In the genomic region with DNA sequence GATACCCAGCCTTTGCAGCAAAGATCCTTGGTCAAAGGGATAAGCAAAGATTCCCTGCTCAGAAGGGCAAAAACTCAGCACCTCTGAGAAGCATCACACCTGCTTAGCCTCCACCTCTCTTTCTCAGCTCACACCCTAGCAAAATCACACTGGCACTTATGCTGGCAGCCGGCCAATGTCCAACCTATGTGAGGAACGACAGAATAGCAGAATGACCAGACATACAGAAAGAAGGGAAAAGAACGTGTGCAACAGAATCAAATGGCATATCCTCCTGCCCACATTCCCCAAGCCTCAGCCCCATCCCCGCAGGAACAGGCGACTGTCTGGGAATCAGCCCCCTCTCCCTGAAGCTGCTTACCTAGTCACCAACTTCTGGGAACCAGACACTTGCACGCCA, we compare ENCODE assay signal across 21 cellular contexts. TPM values are rescaled to one million over a fixed set of nuclear protein-coding genes. Genes with fewer than 3 reads are reported as not detected.
DNase-seq lines count a peak whose midpoint lies in the region; ATAC-seq, FAIRE-seq and TF ChIP-seq lines count a peak whose summit lies in the region.
"Had no signal": no experiment of that assay in that cellular context is flagged by ENCODE, and none has a peak within 500 bp of the region (broad histone marks: within the 10 kb centered on the region; RNA-seq: fewer than 3 reads in every experiment).

No MANE protein-coding gene starts in this region.

- H3K36me3 ChIP-seq in GM12878 (ENCODE audit: control insufficient read depth in 2 of 2, insufficient read depth in 2 of 2, low read length in 1 of 2) (no peaks in the 10 kb centered on the region), muscle layer of duodenum (ENCODE audit: control insufficient read depth in 1 of 2, insufficient read depth in 2 of 2, low read length in 2 of 2) (peaks cover 0 to 4% of the 10 kb centered on the region in 2 donors)
- H3K36me3 ChIP-seq: HAP-1 had no signal

- H3K4me3 ChIP-seq in HL-60 (replicated peaks; ENCODE audit: insufficient read depth, low read length): no peak overlapping the region
- no peak overlapping the region for H3K4me3 ChIP-seq in GM12878
- H3K4me3 ChIP-seq in muscle layer of duodenum (ENCODE audit: low read depth in 1 of 2, low read length in 2 of 2): no peak overlapping the region
- H3K4me3 ChIP-seq: HAP-1, smooth muscle cell had no signal

- TF ChIP-seq POLR2A in GM12878 (IDR thresholded peaks at IDR 0.05; ENCODE audit: low read depth, low read length): no peak

- H3K27me3 Mint-ChIP-seq in CD4-positive, alpha-beta T cell: no peaks in the 10 kb centered on the region
- H3K27me3 Mint-ChIP-seq: naive thymus-derived CD8-positive, alpha-beta T cell had no signal

- H3K4me1 ChIP-seq in GM12878 (ENCODE audit: control insufficient read depth, insufficient read depth, low read length): peaks cover 57% of the 10 kb centered on the region
- H3K4me1 ChIP-seq in muscle layer of duodenum (ENCODE audit: control insufficient read depth in 1 of 2, insufficient read depth in 2 of 2, low read length in 2 of 2): peaks cover 10 to 26% of the 10 kb centered on the region in 2 donors

- H3K27ac Mint-ChIP-seq in CD4-positive, alpha-beta T cell: peak overlapping the region; percentile 77

- DNase-seq in CD4-positive, alpha-beta T cell: no peak
- no peak for DNase-seq in HL-60 (ENCODE audit: low read depth in 1 of 2, low spot score in 1 of 2)
- DNase-seq in GM12878 (ENCODE audit: low read depth, low spot score): no peak
- DNase-seq in DMS53 treated with DMSO at 0.1 percent for 48 hours (lab: John Stamatoyannopoulos, UW; ENCODE audit: unreplicated experiment): no peak
- DNase-seq: activated CD8-positive, alpha-beta memory T cell treated with anti-CD3 and anti-CD28 coated beads, Interleukin-2, amount 50 U/mL, for 4 hours; activated gamma-delta T cell; DMS53; foreskin fibroblast; naive thymus-derived CD8-positive, alpha-beta T cell; NCI-H1436 treated with DMSO at 0.1 percent for 48 hours; NCI-H2227 treated with DMSO at 0.1 percent for 48 hours; SHP77 treated with DMSO at 0.1 percent for 48 hours had no signal

- H3K4me1 Mint-ChIP-seq in CD4-positive, alpha-beta T cell (ENCODE audit: low read depth): peaks cover 68% of the 10 kb centered on the region

- peak overlapping the region; percentile 76 for H2AFZ ChIP-seq in GM12878 (ENCODE audit: control insufficient read depth, low read depth, low read length)

- no peaks in the 10 kb centered on the region for H3K9me3 ChIP-seq in CD4-positive, alpha-beta T cell (ENCODE audit: control insufficient read depth, low read length)
- no peaks in the 10 kb centered on the region; the same call in 2 of the 3 replicates for H3K9me3 ChIP-seq in GM12878 (replicated peaks; ENCODE audit: control insufficient read depth, insufficient read depth, low read length)
- no peaks in the 10 kb centered on the region for H3K9me3 ChIP-seq in muscle layer of duodenum (ENCODE audit: control insufficient read depth in 1 of 2, low read length in 2 of 2)
- H3K9me3 ChIP-seq: HAP-1 had no signal

- TF ChIP-seq EP300 in GM12878 (IDR thresholded peaks at IDR 0.05; ENCODE audit: borderline replicate concordance in 1 of 2, control insufficient read depth in 1 of 2, low read depth in 2 of 2, low read length in 2 of 2): no peak

- TF ChIP-seq RAD21 in GM12878 (IDR thresholded peaks at IDR 0.05; ENCODE audit: insufficient read depth, low read depth, low read length): no peak

- H4K20me1 ChIP-seq in GM12878 (ENCODE audit: control insufficient read depth, insufficient read depth): no peaks in the 10 kb centered on the region

- POLR2A ChIA-PET in CD4-positive, alpha-beta T cell (lab: Charles Lee): interaction anchor here (0.5 to 1.2 kb wide), 4 partner anchors 22 to 89 kb away, joined by 3 to 8 read pairs (median 4); no protein-coding TSS in a partner anchor
- POLR2A ChIA-PET in GM12878 (lab: Charles Lee): interaction anchor here (0.6 kb wide), 1 partner anchor 198 kb away, joined by 5 read pairs; no protein-coding TSS in a partner anchor

- no peaks in the 10 kb centered on the region for H3K27me3 ChIP-seq in CD4-positive, alpha-beta T cell (ENCODE audit: control insufficient read depth, insufficient read depth, low read length)
- H3K27me3 ChIP-seq in HL-60 (ENCODE audit: insufficient read depth, poor library complexity, severe bottlenecking) (no peaks in the 10 kb centered on the region), GM12878 (replicated peaks in 1 of 2; ENCODE audit: control insufficient read depth in 2 of 2, insufficient read depth in 2 of 2, low read length in 1 of 2) (no peaks in the 10 kb centered on the region), muscle layer of duodenum (ENCODE audit: low read depth, low read length) (no peaks in the 10 kb centered on the region)

- ATAC-seq in CD4-positive, alpha-beta T cell (ENCODE audit: poor library complexity): no peak
- no peak for ATAC-seq in GM12878
- no peak for ATAC-seq in GM19452 (IDR thresholded peaks at IDR 0.05; ENCODE audit: unreplicated experiment)
- ATAC-seq in GM18517 (IDR thresholded peaks at IDR 0.05; ENCODE audit: unreplicated experiment): no peak
- ATAC-seq in HG03139 (IDR thresholded peaks at IDR 0.05; ENCODE audit: unreplicated experiment): no peak
- ATAC-seq: naive thymus-derived CD8-positive, alpha-beta T cell had no signal

- intact Hi-C loops in CD4-positive, alpha-beta T cell (cut with DNase I, micrococcal nuclease): no loop called here
- intact Hi-C loops in GM12878 (cut with micrococcal nuclease; ENCODE audit: unreplicated experiment): no loop called here

- in situ Hi-C loops in GM12878 (cut with MboI): loop anchor here (10.0 kb wide), 1 partner anchor 251 kb away; the partner anchor contains the start of gene DDX20

- no peaks in the 10 kb centered on the region for H3K36me3 Mint-ChIP-seq in CD4-positive, alpha-beta T cell (ENCODE audit: low read depth)
- H3K36me3 Mint-ChIP-seq: naive thymus-derived CD8-positive, alpha-beta T cell had no signal

- FAIRE-seq in GM12878 (lab: Jason Lieb, UNC): no peak
- FAIRE-seq: endothelial cell of umbilical vein had no signal

- RAD21 ChIA-PET in GM12878 (lab: Charles Lee; ENCODE audit: unreplicated experiment): interaction anchor here (0.8 to 1.6 kb wide), 3 partner anchors 22 to 211 kb away, joined by 3 to 7 read pairs (median 3); no protein-coding TSS in a partner anchor

- H3K9me3 Mint-ChIP-seq in CD4-positive, alpha-beta T cell: no peaks in the 10 kb centered on the region
- H3K9me3 Mint-ChIP-seq: naive thymus-derived CD8-positive, alpha-beta T cell had no signal

- H3K4me3 Mint-ChIP-seq in CD4-positive, alpha-beta T cell: no peak overlapping the region

- 53% methylated on average over 6 of the region's 6 CpGs for WGBS in GM12878 (ENCODE audit: insufficient coverage, insufficient replicate concordance, low lambda C conversion rate, missing lambda C conversion rate)

- CTCF ChIA-PET in CD4-positive, alpha-beta T cell (lab: Charles Lee): no interaction called here
- CTCF ChIA-PET in GM12878 (lab: Yijun Ruan, JAX): interaction anchor here (0.5 to 2.0 kb wide), 5 partner anchors 18 to 911 kb away, joined by 3 to 9 read pairs (median 4); no protein-coding TSS in a partner anchor

- TF ChIP-seq CTCF in CD4-positive, alpha-beta T cell (IDR thresholded peaks at IDR 0.05): no peak
- no peak for TF ChIP-seq CTCF in HL-60 (IDR thresholded peaks at IDR 0.05; ENCODE audit: insufficient read depth, low read length)
- TF ChIP-seq CTCF in GM12878 (IDR thresholded peaks at IDR 0.05 in 2 of 3, conservative IDR thresholded peaks at IDR 0.05 in 1 of 3; ENCODE audit: control insufficient read depth in 2 of 3, extremely low read depth in 1 of 3, insufficient read depth in 1 of 3, low read depth in 3 of 3, low read length in 3 of 3): no peak

- SMC1A ChIA-PET in GM12878 (lab: Charles Lee; ENCODE audit: uncharacterized antibody, unreplicated experiment): interaction anchor here (0.8 to 1.4 kb wide), 6 partner anchors 14 to 258 kb away, joined by 3 read pairs; no protein-coding TSS in a partner anchor

- no peak overlapping the region for H3K9ac ChIP-seq in GM12878 (ENCODE audit: control insufficient read depth, insufficient read depth, low read length)

- peaks cover 2% of the 10 kb centered on the region; the same call in 1 of the 2 replicates for H3K79me2 ChIP-seq in GM12878 (ENCODE audit: control insufficient read depth, insufficient read depth, low read length)

- H3K27ac ChIP-seq in CD4-positive, alpha-beta T cell (ENCODE audit: low read depth, low read length): no peak overlapping the region
- H3K27ac ChIP-seq in HL-60 (replicated peaks) (peak overlapping the region; percentile 96), GM12878 (ENCODE audit: control insufficient read depth, insufficient read depth) (no peak overlapping the region), muscle layer of duodenum (ENCODE audit: low read length) (peak overlapping the region; percentile 46)

- no TSS peak for BruUV-seq in GM12878 (replicated peaks; lab: Mats Ljungman, UMichigan)

- peak overlapping the region; percentile 80; the same call in 1 of the 2 replicates for H3K4me2 ChIP-seq in GM12878 (ENCODE audit: control insufficient read depth, insufficient read depth)
- H3K4me2 ChIP-seq: smooth muscle cell had no signal

RNA-seq across cellular contexts. Expression of gene ADORA3, which starts 0.7 kb away (rescaled TPM):
- not detected for total RNA-seq in CD4-positive, alpha-beta T cell
- total RNA-seq in GM12878 (2013; cell fraction: nucleolus; rRNA removed): not detected in 2 replicates
- total RNA-seq in GM12878 (2014; rRNA removed): 0.17 and 0.27 TPM in 2 replicates
- total RNA-seq in GM12878 (2014; rRNA removed; fragmentation: Illumina TruSeq; extraction: Trizol): 0.18 and 0.32 TPM in 2 replicates
- 0.18 TPM in 1 of 2 replicates, not detected in the other for total RNA-seq in GM12878 (2021)
- polyA plus RNA-seq in GM12878 (2011; ENCODE audit: low read depth): 0.16 TPM
- polyA plus RNA-seq in GM12878 (2011; rRNA removed): 0.20 and 0.88 TPM in 2 replicates
- 0.08 and 0.19 TPM in 2 replicates for polyA plus RNA-seq in GM12878 (2011; cell fraction: cytosol; rRNA removed)
- 0.21 and 0.67 TPM in 2 replicates for polyA plus RNA-seq in GM12878 (2011; cell fraction: nucleus; rRNA removed)
- 0.06 and 0.15 TPM in 2 replicates for polyA plus RNA-seq in GM12878 (2012)
- 0.29 TPM in 1 of 2 replicates, not detected in the other for polyA plus RNA-seq in GM12878 (2014; fragmentation: Illumina TruSeq; extraction: Trizol)
- polyA plus RNA-seq in GM12878 (2014; fragmentation: Nextera tagmentation; extraction: Ambion mirVana): under 1 TPM in 1 of 2 experiments, not detected in 1; 0.18 TPM
- polyA plus RNA-seq in GM12878 (2014; rRNA removed): 0.06 and 0.22 TPM in 2 replicates
- under 1 TPM in 1 of 2 experiments, not detected in 1; 0.14 TPM for polyA plus RNA-seq in GM12878 (2016; fragmentation: Nextera tagmentation; extraction: Ambion mirVana)
- not detected in 2 replicates for polyA minus RNA-seq in GM12878 (2011; rRNA and poly(A)+ RNA removed)
- not detected in 2 replicates for polyA minus RNA-seq in GM12878 (2011; cell fraction: cytosol; rRNA and poly(A)+ RNA removed)
- 0.24 and 0.29 TPM in 2 replicates for polyA minus RNA-seq in GM12878 (2011; cell fraction: nucleus; rRNA and poly(A)+ RNA removed)
- total RNA-seq: HT-29, M059J, smooth muscle cell had no signal
- polyA plus RNA-seq: endothelial cell of umbilical vein; naive thymus-derived CD8-positive, alpha-beta T cell; smooth muscle cell had no signal

RNA-seq across cellular contexts. Expression of gene TMIGD3, which starts 0.7 kb away (rescaled TPM):
- not detected for total RNA-seq in CD4-positive, alpha-beta T cell
- total RNA-seq in GM12878 (2013; cell fraction: nucleolus; rRNA removed): 0.35 TPM in 1 of 2 replicates, not detected in the other
- total RNA-seq in GM12878 (2014; rRNA removed) (0.17 TPM in 1 of 2 replicates, not detected in the other), GM12878 (2014; rRNA removed; fragmentation: Illumina TruSeq; extraction: Trizol) (not detected in 2 replicates), GM12878 (2021) (0.13 TPM in 1 of 2 replicates, not detected in the other)
- polyA plus RNA-seq in GM12878 (2011; ENCODE audit: low read depth): not detected
- polyA plus RNA-seq in GM12878 (2011; rRNA removed) (not detected in 2 replicates), GM12878 (2014; fragmentation: Illumina TruSeq; extraction: Trizol) (not detected in 2 replicates), GM12878 (2014; fragmentation: Nextera tagmentation; extraction: Ambion mirVana) (not detected), GM12878 (2014; rRNA removed) (0.11 TPM in 1 of 2 replicates, not detected in the other), GM12878 (2016; fragmentation: Nextera tagmentation; extraction: Ambion mirVana) (not detected)
- polyA plus RNA-seq in GM12878 (2011; cell fraction: cytosol; rRNA removed): 0.07 TPM in 1 of 2 replicates, not detected in the other
- polyA plus RNA-seq in GM12878 (2011; cell fraction: nucleus; rRNA removed): 0.10 and 0.13 TPM in 2 replicates
- not detected in 2 replicates for polyA plus RNA-seq in GM12878 (2012)
- 0.15 TPM in 1 of 2 replicates, not detected in the other for polyA minus RNA-seq in GM12878 (2011; rRNA and poly(A)+ RNA removed)
- polyA minus RNA-seq in GM12878 (2011; cell fraction: cytosol; rRNA and poly(A)+ RNA removed): not detected in 2 replicates
- not detected in 2 replicates for polyA minus RNA-seq in GM12878 (2011; cell fraction: nucleus; rRNA and poly(A)+ RNA removed)
- total RNA-seq: HT-29; M059J; naive thymus-derived CD8-positive, alpha-beta T cell; smooth muscle cell had no signal
- polyA plus RNA-seq: naive thymus-derived CD8-positive, alpha-beta T cell; smooth muscle cell had no signal

RNA-seq across cellular contexts. Expression of gene C1orf162, which starts 30.3 kb away (rescaled TPM):
- total RNA-seq in CD4-positive, alpha-beta T cell: 10 to 100 TPM; 21.0 to 22.1 TPM
- total RNA-seq in GM12878 (2013; cell fraction: nucleolus; rRNA removed): 7.2 and 7.6 TPM in 2 replicates
- 3.0 and 3.2 TPM in 2 replicates for total RNA-seq in GM12878 (2014; rRNA removed)
- 4.7 and 5.7 TPM in 2 replicates for total RNA-seq in GM12878 (2014; rRNA removed; fragmentation: Illumina TruSeq; extraction: Trizol)
- 3.9 and 4.0 TPM in 2 replicates for total RNA-seq in GM12878 (2021)
- 2.1 TPM for polyA plus RNA-seq in GM12878 (2011; ENCODE audit: low read depth)
- polyA plus RNA-seq in GM12878 (2011; rRNA removed): 2.4 TPM in 2 replicates
- 0.90 and 1.2 TPM in 2 replicates for polyA plus RNA-seq in GM12878 (2011; cell fraction: cytosol; rRNA removed)
- 5.7 and 7.8 TPM in 2 replicates for polyA plus RNA-seq in GM12878 (2011; cell fraction: nucleus; rRNA removed)
- polyA plus RNA-seq in GM12878 (2012): 0.81 and 1.0 TPM in 2 replicates
- 8.8 and 11.3 TPM in 2 replicates for polyA plus RNA-seq in GM12878 (2014; fragmentation: Illumina TruSeq; extraction: Trizol)
- 10 to 100 TPM in 1 of 2 experiments, 1 to 10 TPM in 1; 8.1 to 11.1 TPM for polyA plus RNA-seq in GM12878 (2014; fragmentation: Nextera tagmentation; extraction: Ambion mirVana)
- polyA plus RNA-seq in GM12878 (2014; rRNA removed): 4.5 and 4.6 TPM in 2 replicates
- polyA plus RNA-seq in GM12878 (2016; fragmentation: Nextera tagmentation; extraction: Ambion mirVana): 1 to 10 TPM; 3.3 to 3.4 TPM
- polyA minus RNA-seq in GM12878 (2011; rRNA and poly(A)+ RNA removed): 0.26 and 1.0 TPM in 2 replicates
- 0.52 TPM in 1 of 2 replicates, not detected in the other for polyA minus RNA-seq in GM12878 (2011; cell fraction: cytosol; rRNA and poly(A)+ RNA removed)
- polyA minus RNA-seq in GM12878 (2011; cell fraction: nucleus; rRNA and poly(A)+ RNA removed): 1.1 and 1.7 TPM in 2 replicates
- total RNA-seq: HT-29, smooth muscle cell had no signal

RNA-seq across cellular contexts. Expression of gene ATP5PB, which starts 54.8 kb away (rescaled TPM):
- total RNA-seq in CD4-positive, alpha-beta T cell: 10 to 100 TPM; 47.3 to 51.5 TPM
- total RNA-seq in GM12878 (2013; cell fraction: nucleolus; rRNA removed): 42.7 and 50.3 TPM in 2 replicates
- 475 and 625 TPM in 2 replicates for total RNA-seq in GM12878 (2014; rRNA removed)
- 578 and 594 TPM in 2 replicates for total RNA-seq in GM12878 (2014; rRNA removed; fragmentation: Illumina TruSeq; extraction: Trizol)
- total RNA-seq in GM12878 (2021): 380 and 389 TPM in 2 replicates
- 268 TPM for polyA plus RNA-seq in GM12878 (2011; ENCODE audit: low read depth)
- 728 and 857 TPM in 2 replicates for polyA plus RNA-seq in GM12878 (2011; rRNA removed)
- 362 and 444 TPM in 2 replicates for polyA plus RNA-seq in GM12878 (2011; cell fraction: cytosol; rRNA removed)
- 185 and 197 TPM in 2 replicates for polyA plus RNA-seq in GM12878 (2011; cell fraction: nucleus; rRNA removed)
- 315 and 389 TPM in 2 replicates for polyA plus RNA-seq in GM12878 (2012)
- 627 and 753 TPM in 2 replicates for polyA plus RNA-seq in GM12878 (2014; fragmentation: Illumina TruSeq; extraction: Trizol)
- 1,000 to 10,000 TPM; 1,250 to 1,760 TPM for polyA plus RNA-seq in GM12878 (2014; fragmentation: Nextera tagmentation; extraction: Ambion mirVana)
- 503 and 598 TPM in 2 replicates for polyA plus RNA-seq in GM12878 (2014; rRNA removed)
- 100 to 1,000 TPM; 859 to 866 TPM for polyA plus RNA-seq in GM12878 (2016; fragmentation: Nextera tagmentation; extraction: Ambion mirVana)
- polyA minus RNA-seq in GM12878 (2011; rRNA and poly(A)+ RNA removed): 180 and 268 TPM in 2 replicates
- polyA minus RNA-seq in GM12878 (2011; cell fraction: cytosol; rRNA and poly(A)+ RNA removed): 93.7 and 121 TPM in 2 replicates
- polyA minus RNA-seq in GM12878 (2011; cell fraction: nucleus; rRNA and poly(A)+ RNA removed): 12.6 and 16.7 TPM in 2 replicates

RNA-seq across cellular contexts. Expression of gene WDR77, which starts 55.0 kb away (rescaled TPM):
- total RNA-seq in CD4-positive, alpha-beta T cell: 10 to 100 TPM; 12.4 to 15.1 TPM
- 19.3 and 27.3 TPM in 2 replicates for total RNA-seq in GM12878 (2013; cell fraction: nucleolus; rRNA removed)
- total RNA-seq in GM12878 (2014; rRNA removed) (75.3 and 79.8 TPM in 2 replicates), GM12878 (2014; rRNA removed; fragmentation: Illumina TruSeq; extraction: Trizol) (38.6 and 40.2 TPM in 2 replicates), GM12878 (2021) (57.5 and 61.5 TPM in 2 replicates)
- 27.3 TPM for polyA plus RNA-seq in GM12878 (2011; ENCODE audit: low read depth)
- polyA plus RNA-seq in GM12878 (2011; rRNA removed) (60.0 and 113 TPM in 2 replicates), GM12878 (2014; fragmentation: Illumina TruSeq; extraction: Trizol) (69.9 and 72.1 TPM in 2 replicates), GM12878 (2014; fragmentation: Nextera tagmentation; extraction: Ambion mirVana) (10 to 100 TPM; 12.7 to 34.1 TPM), GM12878 (2014; rRNA removed) (56.8 and 64.3 TPM in 2 replicates), GM12878 (2016; fragmentation: Nextera tagmentation; extraction: Ambion mirVana) (100 to 1,000 TPM; 153 to 167 TPM)
- polyA plus RNA-seq in GM12878 (2011; cell fraction: cytosol; rRNA removed): 122 and 132 TPM in 2 replicates
- 155 and 168 TPM in 2 replicates for polyA plus RNA-seq in GM12878 (2011; cell fraction: nucleus; rRNA removed)
- polyA plus RNA-seq in GM12878 (2012): 22.4 and 28.9 TPM in 2 replicates
- polyA minus RNA-seq in GM12878 (2011; rRNA and poly(A)+ RNA removed): 114 and 143 TPM in 2 replicates
- 22.1 and 30.8 TPM in 2 replicates for polyA minus RNA-seq in GM12878 (2011; cell fraction: cytosol; rRNA and poly(A)+ RNA removed)
- 29.0 and 38.2 TPM in 2 replicates for polyA minus RNA-seq in GM12878 (2011; cell fraction: nucleus; rRNA and poly(A)+ RNA removed)

Comparison
In these comparisons a context has a peak if more than half of its experiments do, and no peak if none do; other contexts are left out.
1. H3K27ac ChIP-seq: peak in HL-60 (single experiment) and muscle layer of duodenum (single experiment); none in CD4-positive, alpha-beta T cell (single experiment) and GM12878 (single experiment).